ENCODE assay signal across 28 cellular contexts in genomic region chr10:84494849-84495180, GRCh38.
A peak's percentile ranks its signal among the peaks of the same experiment; 100 is the strongest.
DNase-seq lines count a peak whose midpoint lies in the region; ATAC-seq and TF ChIP-seq lines count a peak whose summit lies in the region.
"Had no signal": no experiment of that assay in that cellular context is flagged by ENCODE, and none has a peak within 500 bp of the region (broad histone marks: within the 10 kb centered on the region; RNA-seq: fewer than 3 reads in every experiment).

No MANE protein-coding gene starts in this region.

- peak overlapping the region; percentile 69; the same call in 1 of the 2 replicates for H3K27ac Mint-ChIP-seq in HFFc6
- H3K27ac Mint-ChIP-seq: activated naive CD8-positive, alpha-beta T cell treated with anti-CD3 and anti-CD28 coated beads for 36 hours; CD4-positive, CD25-positive, alpha-beta regulatory T cell; nephron had no signal

- no peak for ATAC-seq in GM21390 (IDR thresholded peaks at IDR 0.05; ENCODE audit: unreplicated experiment)
- ATAC-seq: activated CD4-positive, alpha-beta T cell treated with anti-CD3 and anti-CD28 coated beads for 36 hours; activated CD8-positive, alpha-beta T cell treated with anti-CD3 and anti-CD28 coated beads, Interleukin-2, amount 10 ng/mL, durations not matched to agents 7 days and 5 days; left ventricle myocardium superior had no signal

- H3K27ac ChIP-seq in SJCRH30 (peak overlapping the region; percentile 45), fibroblast of lung (ENCODE audit: insufficient read depth, low read length) (no peak overlapping the region), smooth muscle cell (ENCODE audit: low read depth) (peak overlapping the region; percentile 79), right atrium auricular region (no peak overlapping the region)
- H3K27ac ChIP-seq: upper lobe of left lung had no signal

- H3K9ac ChIP-seq in fibroblast of lung (ENCODE audit: insufficient read depth, low read length) = no peak overlapping the region
- H3K9ac ChIP-seq in smooth muscle cell (ENCODE audit: low read depth) = peak overlapping the region; percentile 31

- H3K4me2 ChIP-seq in fibroblast of lung (ENCODE audit: extremely low read depth, insufficient read depth, low read length) = peak overlapping the region; percentile 40
- peak overlapping the region; percentile 59 for H3K4me2 ChIP-seq in smooth muscle cell

- peaks cover 6% of the 10 kb centered on the region for H3K79me2 ChIP-seq in fibroblast of lung (ENCODE audit: control insufficient read depth, insufficient read depth, low read length)
- H3K79me2 ChIP-seq in smooth muscle cell (ENCODE audit: low read depth) = peaks cover 17% of the 10 kb centered on the region

- H3K4me3 Mint-ChIP-seq in HFFc6 = peak overlapping the region; percentile 24
- H3K4me3 Mint-ChIP-seq: activated CD4-positive, alpha-beta T cell treated with anti-CD3 and anti-CD28 coated beads for 36 hours; activated CD8-positive, alpha-beta T cell treated with anti-CD3 and anti-CD28 coated beads, Interleukin-2, amount 10 ng/mL, durations not matched to agents 7 days and 5 days; activated naive CD8-positive, alpha-beta T cell treated with anti-CD3 and anti-CD28 coated beads for 36 hours; CD4-positive, CD25-positive, alpha-beta regulatory T cell; nephron had no signal

- TF ChIP-seq CTCF in HFFc6 (IDR thresholded peaks at IDR 0.05) = no peak
- no peak for TF ChIP-seq CTCF in fibroblast of lung (conservative IDR thresholded peaks at IDR 0.05 in 1 of 2, IDR thresholded peaks at IDR 0.05 in 1 of 2; ENCODE audit: low read depth in 1 of 2, low read length in 2 of 2)
- no peak for TF ChIP-seq CTCF in smooth muscle cell (IDR thresholded peaks at IDR 0.05; ENCODE audit: borderline replicate concordance, insufficient read depth, poor library complexity, severe bottlenecking)
- no peak for TF ChIP-seq CTCF in right atrium auricular region (IDR thresholded peaks at IDR 0.05)

- H3K36me3 ChIP-seq in SJCRH30 (no peaks in the 10 kb centered on the region), fibroblast of lung (ENCODE audit: control insufficient read depth, insufficient read depth, low read length) (no peaks in the 10 kb centered on the region), smooth muscle cell (ENCODE audit: low read depth) (no peaks in the 10 kb centered on the region), right atrium auricular region (no peaks in the 10 kb centered on the region)
- H3K36me3 ChIP-seq: pancreas had no signal

- no peak for DNase-seq in HFFc6
- no peak for DNase-seq in SJCRH30
- DNase-seq in fibroblast of lung (ENCODE audit: low read depth in 2 of 2) = no peak
- no peak for DNase-seq in smooth muscle cell (lab: John Stamatoyannopoulos, UW; ENCODE audit: unreplicated experiment)
- no peak for DNase-seq in right atrium auricular region (ENCODE audit: low spot score)
- no peak for DNase-seq in activated gamma-delta T cell (lab: John Stamatoyannopoulos, UW)
- DNase-seq: activated CD4-positive, alpha-beta T cell treated with anti-CD3 and anti-CD28 coated beads for 36 hours; activated CD8-positive, alpha-beta T cell treated with anti-CD3 and anti-CD28 coated beads, Interleukin-2, amount 10 ng/mL, durations not matched to agents 7 days and 5 days; activated naive CD8-positive, alpha-beta T cell treated with anti-CD3 and anti-CD28 coated beads for 36 hours; activated T-cell treated with anti-CD3 and anti-CD28 coated beads for 4 hours; aorta; caudate nucleus; CD4-positive, CD25-positive, alpha-beta regulatory T cell; DMS153; GOT3; left ventricle myocardium superior; midbrain; NCI-H1436; NCI-H2107; NCI-H748 treated with DMSO at 0.1 percent for 48 hours; pancreas; retina; RPMI8226; stimulated activated CD4-positive, alpha-beta T cell treated with anti-CD3 and anti-CD28 coated beads, Interleukin-2, amount 100 ng/mL, for 48 hours; T-helper 2 cell; upper lobe of left lung had no signal

- no peaks in the 10 kb centered on the region for H3F3A ChIP-seq in smooth muscle cell (ENCODE audit: low read depth)

- no peaks in the 10 kb centered on the region for H3K9me3 Mint-ChIP-seq in HFFc6

- H3K9me3 ChIP-seq in SJCRH30 (replicated peaks) (no peaks in the 10 kb centered on the region), fibroblast of lung (ENCODE audit: control insufficient read depth, insufficient read depth, low read depth, low read length) (no peaks in the 10 kb centered on the region), smooth muscle cell (replicated peaks; ENCODE audit: low read depth) (no peaks in the 10 kb centered on the region), right atrium auricular region (no peaks in the 10 kb centered on the region)
- H3K9me3 ChIP-seq: pancreas, upper lobe of left lung had no signal

- no peak overlapping the region for H2AFZ ChIP-seq in fibroblast of lung (ENCODE audit: low read length)
- H2AFZ ChIP-seq in smooth muscle cell (ENCODE audit: low read depth) = no peak overlapping the region

- peaks cover 13% of the 10 kb centered on the region; the same call in 1 of the 2 replicates for H3K36me3 Mint-ChIP-seq in HFFc6 (ENCODE audit: low read depth)

- H3K27me3 Mint-ChIP-seq in HFFc6 (ENCODE audit: insufficient read depth) = no peaks in the 10 kb centered on the region
- H3K27me3 Mint-ChIP-seq: activated CD4-positive, alpha-beta T cell treated with anti-CD3 and anti-CD28 coated beads for 36 hours; activated naive CD8-positive, alpha-beta T cell treated with anti-CD3 and anti-CD28 coated beads for 36 hours; CD4-positive, CD25-positive, alpha-beta regulatory T cell had no signal

- H3K4me3 ChIP-seq in SJCRH30 (no peak overlapping the region), fibroblast of lung (replicated peaks in 1 of 4; ENCODE audit: control extremely low read depth in 1 of 4, insufficient read depth in 1 of 4, low read depth in 3 of 4, low read length in 4 of 4) (no peak overlapping the region), smooth muscle cell (no peak overlapping the region), right atrium auricular region (no peak overlapping the region)
- H3K4me3 ChIP-seq: pancreas, upper lobe of left lung had no signal

- H3K4me1 ChIP-seq in SJCRH30 (peaks cover 8% of the 10 kb centered on the region; the same call in 1 of the 2 replicates), fibroblast of lung (ENCODE audit: control insufficient read depth, extremely low read depth, insufficient read depth, low read length) (peaks cover 8% of the 10 kb centered on the region), smooth muscle cell (ENCODE audit: low read depth) (peaks cover 12% of the 10 kb centered on the region), right atrium auricular region (peaks cover 0 to 12% of the 10 kb centered on the region in 2 donors)

- H3K27me3 ChIP-seq in SJCRH30 (no peaks in the 10 kb centered on the region), fibroblast of lung (ENCODE audit: control insufficient read depth, insufficient read depth, low read length) (no peaks in the 10 kb centered on the region), smooth muscle cell (ENCODE audit: low read depth) (no peaks in the 10 kb centered on the region), right atrium auricular region (no peaks in the 10 kb centered on the region)
- H3K27me3 ChIP-seq: pancreas, upper lobe of left lung had no signal

- peaks cover 36% of the 10 kb centered on the region for H3K4me1 Mint-ChIP-seq in HFFc6 (ENCODE audit: low read depth)

- H4K20me1 ChIP-seq in fibroblast of lung (ENCODE audit: control insufficient read depth, extremely low read depth, insufficient read depth, low read length) (no peaks in the 10 kb centered on the region), smooth muscle cell (ENCODE audit: low read depth) (no peaks in the 10 kb centered on the region)

Comparison
In these comparisons a context has a peak if more than half of its experiments do, and no peak if none do; other contexts are left out.
1. H3K27ac ChIP-seq: peak in SJCRH30 (single experiment) and smooth muscle cell (single experiment); none in fibroblast of lung (single experiment) and right atrium auricular region (0 of 2).